ENCODE assay signal across 3 cellular contexts in genomic region chr17:39725923-39726322, GRCh38. TPM values are rescaled to one million over a fixed set of nuclear protein-coding genes. Genes with fewer than 3 reads are reported as not detected.
"Had no signal": no experiment of that assay in that cellular context is flagged by ENCODE, and none has a peak within 500 bp of the region (broad histone marks: within the 10 kb centered on the region; RNA-seq: fewer than 3 reads in every experiment).

No MANE protein-coding gene starts in this region.

RNA-seq across cellular contexts. Expression of gene GRB7, which starts 11.8 kb away (rescaled TPM):
- total RNA-seq: SJCRH30 had no signal

RNA-seq across cellular contexts. Expression of gene PNMT, which starts 57.7 kb away (rescaled TPM):
- total RNA-seq: MCF 10A, OCI-LY7 had no signal
